7 cellular contexts compared by ENCODE assay signal in the genomic region with DNA sequence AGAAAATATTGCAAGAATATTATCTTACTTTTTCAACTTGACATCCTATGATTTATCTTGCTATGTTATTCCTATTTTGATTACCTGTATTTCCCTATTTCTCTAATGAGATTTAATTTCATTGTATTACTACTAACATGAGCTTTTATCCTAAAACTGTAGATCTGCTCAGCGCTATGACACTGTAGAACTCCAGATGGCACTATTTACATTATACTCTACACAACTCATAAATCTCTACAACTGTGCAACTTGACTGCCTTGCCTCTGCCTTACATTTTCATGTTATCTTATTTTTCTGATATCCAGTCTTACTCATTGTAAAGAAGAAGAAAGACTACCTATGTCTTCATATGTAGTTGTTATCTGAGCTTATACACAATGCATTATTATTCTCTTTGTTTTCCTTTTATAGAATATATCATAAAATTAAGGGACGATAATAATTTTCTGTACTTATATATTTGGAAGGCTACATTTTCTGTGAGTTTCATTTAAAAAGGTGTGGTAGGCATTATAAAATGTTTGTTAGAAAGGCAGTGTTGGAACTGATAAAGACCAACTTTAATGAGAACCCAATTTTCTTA. TPM values are rescaled to one million over a fixed set of nuclear protein-coding genes. Genes with fewer than 3 reads are reported as not detected.
A peak's percentile ranks its signal among the peaks of the same experiment; 100 is the strongest.
DNase-seq lines count a peak whose midpoint lies in the region; ATAC-seq, FAIRE-seq and TF ChIP-seq lines count a peak whose summit lies in the region.

No MANE protein-coding gene starts in this region.

- H3K27me3 Mint-ChIP-seq in progenitor cell of endocrine pancreas: no peaks in the 10 kb centered on the region

- H3K27ac Mint-ChIP-seq in progenitor cell of endocrine pancreas: no peak overlapping the region

- no peaks in the 10 kb centered on the region for H3K4me1 ChIP-seq in DOHH2 (ENCODE audit: control insufficient read depth, low read length)

- no peaks in the 10 kb centered on the region for H4K20me1 ChIP-seq in DOHH2 (ENCODE audit: control insufficient read depth, insufficient read depth, low read depth, low read length)

- no peaks in the 10 kb centered on the region; the same call in 1 of the 2 replicates for H3F3A ChIP-seq in DOHH2 (ENCODE audit: control insufficient read depth, insufficient read depth)

- FAIRE-seq in H54 (lab: Jason Lieb, UNC): peak; percentile 78

- no peaks in the 10 kb centered on the region for H3K4me1 Mint-ChIP-seq in progenitor cell of endocrine pancreas (ENCODE audit: low read depth)

- H3K36me3 ChIP-seq in DOHH2 (ENCODE audit: control insufficient read depth, low read length): peaks cover 81% of the 10 kb centered on the region

- H3K4me2 ChIP-seq in DOHH2 (ENCODE audit: low read length): no peak overlapping the region

- H3K4me3 ChIP-seq in DOHH2 (ENCODE audit: low read length): no peak overlapping the region

- H3K9me3 ChIP-seq in DOHH2 (ENCODE audit: control insufficient read depth, insufficient read depth, low read length): no peaks in the 10 kb centered on the region

- peak; percentile 69 for TF ChIP-seq CTCF in DOHH2 (IDR thresholded peaks at IDR 0.05; ENCODE audit: low read depth, low read length, poor library complexity, severe bottlenecking)
- TF ChIP-seq CTCF in progenitor cell of endocrine pancreas (IDR thresholded peaks at IDR 0.05; ENCODE audit: unreplicated experiment): peak; percentile 42

- no peaks in the 10 kb centered on the region for H3K9me3 Mint-ChIP-seq in progenitor cell of endocrine pancreas (ENCODE audit: low read depth)

- no peak for DNase-seq in H54 (ENCODE audit: insufficient read length, low spot score)
- DNase-seq in NCI-H748 treated with DMSO at 0.1 percent for 48 hours (lab: John Stamatoyannopoulos, UW): peak; percentile 23
- DNase-seq in dermis blood vessel endothelial cell: peak; percentile 60
- DNase-seq in progenitor cell of endocrine pancreas (ENCODE audit: low spot score, unreplicated experiment): no peak
- no peak for DNase-seq in HPDE6-E6E7 (ENCODE audit: extremely low spot score)

- no peaks in the 10 kb centered on the region for H3K27me3 ChIP-seq in DOHH2 (ENCODE audit: control insufficient read depth, low read length)

- H3K4me3 Mint-ChIP-seq in progenitor cell of endocrine pancreas (ENCODE audit: low read depth): no peak overlapping the region

- H3K27ac ChIP-seq in DOHH2 (ENCODE audit: low read depth, low read length): no peak overlapping the region

- no peak for TF ChIP-seq POLR2A in H54 (IDR thresholded peaks at IDR 0.05; ENCODE audit: low read depth, low read length)

- no peaks in the 10 kb centered on the region for H3K9me2 ChIP-seq in DOHH2 (replicated peaks; ENCODE audit: control insufficient read depth, low read length)

- ATAC-seq in HG03280 (IDR thresholded peaks at IDR 0.05; ENCODE audit: unreplicated experiment): no peak

- H3K79me2 ChIP-seq in DOHH2 (ENCODE audit: control insufficient read depth, low read length): no peaks in the 10 kb centered on the region

- peaks cover 4% of the 10 kb centered on the region for H3K36me3 Mint-ChIP-seq in progenitor cell of endocrine pancreas (ENCODE audit: insufficient read depth)

RNA-seq across cellular contexts. Expression of a gene that starts 24.1 kb away (rescaled TPM):
- total RNA-seq in dermis blood vessel endothelial cell: 45.4 and 80.8 TPM in 2 replicates
- total RNA-seq in progenitor cell of endocrine pancreas: 28.7 and 33.6 TPM in 2 replicates

RNA-seq across cellular contexts. Expression of a gene that starts 24.2 kb away (rescaled TPM):
- 7.0 and 23.4 TPM in 2 replicates for total RNA-seq in dermis blood vessel endothelial cell
- total RNA-seq in progenitor cell of endocrine pancreas: 16.9 and 17.0 TPM in 2 replicates

RNA-seq across cellular contexts. Expression of a gene that starts 34.0 kb away (rescaled TPM):
- total RNA-seq in dermis blood vessel endothelial cell (50.4 and 56.0 TPM in 2 replicates), progenitor cell of endocrine pancreas (14.5 and 16.8 TPM in 2 replicates)

Comparison
In these comparisons a context has a peak if more than half of its experiments do, and no peak if none do; other contexts are left out.
1. DNase-seq: peak in NCI-H748 treated with DMSO at 0.1 percent for 48 hours (single experiment) and dermis blood vessel endothelial cell (single experiment); none in H54 (single experiment), progenitor cell of endocrine pancreas (single experiment) and HPDE6-E6E7 (single experiment).